In the genomic region with DNA sequence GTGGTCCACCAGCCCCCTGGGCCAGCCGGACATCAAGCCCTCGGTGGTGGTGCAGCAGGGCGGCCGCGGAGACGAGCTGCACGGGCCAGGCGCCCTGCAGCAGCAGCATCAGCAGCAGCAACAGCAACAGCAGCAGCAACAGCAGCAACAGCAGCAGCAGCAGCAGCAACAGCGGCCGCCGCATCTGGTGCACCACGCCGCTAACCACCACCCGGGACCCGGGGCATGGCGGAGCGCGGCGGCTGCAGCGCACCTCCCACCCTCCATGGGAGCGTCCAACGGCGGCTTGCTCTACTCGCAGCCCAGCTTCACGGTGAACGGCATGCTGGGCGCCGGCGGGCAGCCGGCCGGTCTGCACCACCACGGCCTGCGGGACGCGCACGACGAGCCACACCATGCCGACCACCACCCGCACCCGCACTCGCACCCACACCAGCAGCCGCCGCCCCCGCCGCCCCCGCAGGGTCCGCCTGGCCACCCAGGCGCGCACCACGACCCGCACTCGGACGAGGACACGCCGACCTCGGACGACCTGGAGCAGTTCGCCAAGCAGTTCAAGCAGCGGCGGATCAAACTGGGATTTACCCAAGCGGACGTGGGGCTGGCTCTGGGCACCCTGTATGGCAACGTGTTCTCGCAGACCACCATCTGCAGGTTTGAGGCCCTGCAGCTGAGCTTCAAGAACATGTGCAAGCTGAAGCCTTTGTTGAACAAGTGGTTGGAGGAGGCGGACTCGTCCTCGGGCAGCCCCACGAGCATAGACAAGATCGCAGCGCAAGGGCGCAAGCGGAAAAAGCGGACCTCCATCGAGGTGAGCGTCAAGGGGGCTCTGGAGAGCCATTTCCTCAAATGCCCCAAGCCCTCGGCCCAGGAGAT, we compare ENCODE assay signal across 8 cellular contexts. TPM values are rescaled to one million over a fixed set of nuclear protein-coding genes. Genes with fewer than 3 reads are reported as not detected.
DNase-seq lines count a peak whose midpoint lies in the region; ATAC-seq and TF ChIP-seq lines count a peak whose summit lies in the region.

No MANE protein-coding gene starts in this region.

- DNase-seq in activated CD8-positive, alpha-beta memory T cell treated with anti-CD3 and anti-CD28 coated beads, Interleukin-2, amount 50 U/mL, for 48 hours: peak; percentile 54
- DNase-seq in activated CD8-positive, alpha-beta memory T cell treated with anti-CD3 and anti-CD28 coated beads, Interleukin-2, amount 50 U/mL, for 4 hours: no peak
- DNase-seq in Panc1 (ENCODE audit: low read depth, low spot score): no peak
- DNase-seq in substantia nigra (lab: John Stamatoyannopoulos, UW): peak in 5 of 49 donors; percentile 22 to 70 (median 58)
- no peak for DNase-seq in activated CD4-positive, CD25-positive, alpha-beta regulatory T cell treated with anti-CD3 and anti-CD28 coated beads, Interleukin-2, amount 50 U/mL, for 72 hours
- DNase-seq in thyroid gland: no peak

- peaks cover 9% of the 10 kb centered on the region for H3K4me1 ChIP-seq in Panc1 (ENCODE audit: control insufficient read depth, insufficient read depth, low read length)
- peaks cover 11% of the 10 kb centered on the region for H3K4me1 ChIP-seq in iPS-15b (ENCODE audit: control insufficient read depth, insufficient read depth, low read length)
- H3K4me1 ChIP-seq in thyroid gland: peaks cover 37 to 50% of the 10 kb centered on the region in 2 donors

- WGBS in thyroid gland, 2 donors: 2 to 18% methylated on average over 8 to 17 of the region's 76 CpGs

- H3K36me3 ChIP-seq in Panc1 (ENCODE audit: control insufficient read depth, insufficient read depth, low read length) (no peaks in the 10 kb centered on the region), iPS-15b (ENCODE audit: control insufficient read depth, insufficient read depth, low read length) (no peaks in the 10 kb centered on the region), thyroid gland (no peaks in the 10 kb centered on the region)

- H3K9ac ChIP-seq in iPS-15b (ENCODE audit: low read depth, low read length): no peak overlapping the region

- in situ Hi-C loops in Panc1 (cut with HindIII; ENCODE audit: low pct_unique_long_range_greater_than_20kb, low sequenced_read_pairs): no loop called here

- TF ChIP-seq CTCF in Panc1 (IDR thresholded peaks at IDR 0.05): no peak
- no peak for TF ChIP-seq CTCF in thyroid gland (IDR thresholded peaks at IDR 0.05)

- ATAC-seq in Panc1 (peak; percentile 40), HG03354 (IDR thresholded peaks at IDR 0.05; ENCODE audit: poor library complexity, severe bottlenecking, unreplicated experiment) (no peak)

- H3K9me3 ChIP-seq in Panc1 (ENCODE audit: control insufficient read depth, insufficient read depth, low read depth, low read length) (no peaks in the 10 kb centered on the region), iPS-15b (ENCODE audit: control insufficient read depth, insufficient read depth, low read length) (no peaks in the 10 kb centered on the region), thyroid gland (no peaks in the 10 kb centered on the region)

- POLR2A ChIA-PET in Panc1 (lab: Charles Lee): no interaction called here

- H3K27me3 ChIP-seq in Panc1 (ENCODE audit: control insufficient read depth, insufficient read depth, low read length) (peaks cover 69% of the 10 kb centered on the region), iPS-15b (ENCODE audit: control insufficient read depth, insufficient read depth, low read length) (peaks cover 93% of the 10 kb centered on the region), thyroid gland (peaks cover 77% of the 10 kb centered on the region)

- peak overlapping the region; percentile 24 to 45; a peak in 3 of 4 replicates for H3K4me3 ChIP-seq in Panc1 (ENCODE audit: low read depth in 2 of 2, low read length in 2 of 2)
- H3K4me3 ChIP-seq in iPS-15b (ENCODE audit: low read depth, low read length): peak overlapping the region; percentile 65
- peak overlapping the region in 1 of 3 donors; percentile 34 for H3K4me3 ChIP-seq in thyroid gland (replicated peaks in 1 of 3)

- H3K27ac ChIP-seq in Panc1 (ENCODE audit: low read length): no peak overlapping the region
- H3K27ac ChIP-seq in substantia nigra (ENCODE audit: low read depth, low read length, poor library complexity, severe bottlenecking): peak overlapping the region; percentile 94
- no peak overlapping the region for H3K27ac ChIP-seq in thyroid gland

- intact Hi-C loops in Panc1 (cut with micrococcal nuclease; ENCODE audit: unreplicated experiment): no loop called here
- intact Hi-C loops in thyroid gland (cut with DNase I): no loop called here

- BruUV-seq in Panc1 (replicated peaks; lab: Mats Ljungman, UMichigan): no TSS peak

- CTCF ChIA-PET in Panc1 (lab: Charles Lee): no interaction called here

- TF ChIP-seq POLR2A in thyroid gland (IDR thresholded peaks at IDR 0.05): no peak

RNA-seq across cellular contexts. Expression of a gene that starts 1.0 kb away (rescaled TPM):
- total RNA-seq in Panc1 (2021; ENCODE audit: unreplicated experiment) (not detected), thyroid gland (not detected)
- polyA plus RNA-seq in Panc1 (2012; ENCODE audit: insufficient read length): not detected
